Comparison of ENCODE assay signal across 8 cellular contexts in the genomic region with DNA sequence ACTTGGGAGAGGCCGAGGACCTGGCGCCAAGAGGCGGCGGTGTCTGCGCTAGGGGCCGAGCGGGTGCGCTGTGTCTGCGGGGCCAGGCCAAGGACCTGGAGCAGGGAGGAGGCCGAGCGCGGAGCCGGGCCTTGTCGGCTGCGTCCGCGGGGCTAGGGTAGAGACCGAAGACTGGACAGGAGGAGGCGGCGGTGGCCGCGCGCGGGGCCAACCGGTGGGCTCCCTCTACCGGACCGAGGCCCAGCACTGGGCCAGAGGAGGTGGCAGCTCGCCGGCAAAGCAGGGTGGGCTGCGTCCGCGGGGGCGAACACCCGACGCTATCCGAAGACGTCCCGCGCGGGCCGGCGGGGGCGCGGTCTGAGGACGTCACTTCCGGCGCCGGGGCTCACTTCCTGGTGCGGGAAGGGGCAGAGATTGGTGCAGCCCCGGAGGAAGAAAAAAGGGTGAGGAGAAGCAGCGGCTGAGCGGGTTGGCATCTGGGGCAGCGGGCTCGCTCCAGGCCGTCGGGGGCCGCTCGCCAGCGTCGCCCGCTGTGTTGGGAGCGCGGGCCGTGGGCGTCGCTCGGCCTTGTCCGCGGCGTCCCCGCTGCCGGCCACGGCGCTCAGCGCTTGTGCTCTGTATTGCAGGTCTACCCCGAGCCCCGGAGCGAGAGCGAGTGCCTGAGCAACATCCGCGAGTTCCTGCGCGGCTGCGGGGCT. TPM values are rescaled to one million over a fixed set of nuclear protein-coding genes. Genes with fewer than 3 reads are reported as not detected.
DNase-seq lines count a peak whose midpoint lies in the region; ATAC-seq and TF ChIP-seq lines count a peak whose summit lies in the region.

No MANE protein-coding gene starts in this region.

- BruUV-seq in PC-9 (replicated peaks; lab: Mats Ljungman, UMichigan), result no TSS peak

- H3K4me2 ChIP-seq in PC-9, result peak overlapping the region; percentile 96

- ATAC-seq in GM21619 (IDR thresholded peaks at IDR 0.05; ENCODE audit: unreplicated experiment), result peak; percentile 89

- intact Hi-C loops in PC-9 (cut with micrococcal nuclease; ENCODE audit: unreplicated experiment) (loop anchor here (1.0 to 5.0 kb wide), 3 partner anchors 69 to 436 kb away; partner anchors contain the start of gene ANKRD10), esophagus muscularis mucosa (cut with DNase I) (loop anchor here (5.0 kb wide), 2 partner anchors 69 to 236 kb away; partner anchors contain the start of gene ANKRD10)

- H3K9me3 ChIP-seq in PC-9 (ENCODE audit: insufficient read depth, low read depth), result no peaks in the 10 kb centered on the region
- no peaks in the 10 kb centered on the region for H3K9me3 ChIP-seq in esophagus muscularis mucosa

- no peaks in the 10 kb centered on the region for H3K9me2 ChIP-seq in PC-9 (ENCODE audit: insufficient read depth)

- no peak for TF ChIP-seq RAD21 in Ishikawa (IDR thresholded peaks at IDR 0.05; ENCODE audit: low read depth)

- H3F3A ChIP-seq in PC-9 (ENCODE audit: insufficient read depth, low read depth), result peaks cover 19% of the 10 kb centered on the region; the same call in 1 of the 2 replicates

- H3K4me1 ChIP-seq in PC-9 (replicated peaks; ENCODE audit: insufficient read depth), result peaks cover 17% of the 10 kb centered on the region
- H3K4me1 ChIP-seq in esophagus muscularis mucosa, result peaks cover 35 to 52% (median 51%) of the 10 kb centered on the region in 4 donors

- TF ChIP-seq EP300 in Ishikawa (IDR thresholded peaks at IDR 0.05; ENCODE audit: borderline replicate concordance) (0 out of 2 replicates have a peak, but pooled peaks have one; percentile 46), esophagus muscularis mucosa (IDR thresholded peaks at IDR 0.05) (no peak)

- H3K27me3 ChIP-seq in PC-9 (ENCODE audit: insufficient read depth, low read depth) (peaks cover 22% of the 10 kb centered on the region), esophagus muscularis mucosa (no peaks in the 10 kb centered on the region)

- peak overlapping the region; percentile 89 for H3K4me3 ChIP-seq in PC-9
- peak overlapping the region; percentile 80 to 93 (median 88) for H3K4me3 ChIP-seq in esophagus muscularis mucosa

- peaks cover 5% of the 10 kb centered on the region for H4K20me1 ChIP-seq in PC-9 (ENCODE audit: insufficient read depth)

- H3K79me2 ChIP-seq in PC-9 (ENCODE audit: low read depth), result peaks cover 40% of the 10 kb centered on the region

- H3K36me3 ChIP-seq in PC-9 (ENCODE audit: low read depth) (no peaks in the 10 kb centered on the region), esophagus muscularis mucosa (no peaks in the 10 kb centered on the region)

- H2AFZ ChIP-seq in PC-9, result peak overlapping the region; percentile 92

- TF ChIP-seq CTCF in PC-9 (conservative IDR thresholded peaks at IDR 0.05) (no peak), esophagus muscularis mucosa (IDR thresholded peaks at IDR 0.05) (peak in 2 of 3 experiments; percentile 1 to 4)

- H3K27ac ChIP-seq in PC-9, result peak overlapping the region; percentile 79
- peak overlapping the region; percentile 94 to 97 (median 96) for H3K27ac ChIP-seq in esophagus muscularis mucosa (replicated peaks in 1 of 4)

- peak; percentile 90 for TF ChIP-seq POLR2A in esophagus muscularis mucosa (IDR thresholded peaks at IDR 0.05; ENCODE audit: low read depth)

- WGBS in esophagus muscularis mucosa, result 3% methylated on average over 6 of the region's 84 CpGs

- DNase-seq in DMS53 treated with DMSO at 0.1 percent for 48 hours (lab: John Stamatoyannopoulos, UW; ENCODE audit: unreplicated experiment) (peak; percentile 35), PC-9 (peak; percentile 83 to 87), esophagus muscularis mucosa (ENCODE audit: extremely low spot score) (peak; percentile 98), myocyte (ENCODE audit: low read depth) (peak; percentile 95)
- peak; percentile 97 for DNase-seq in activated T-cell treated with anti-CD3 and anti-CD28 coated beads, Interleukin-2, amount 50 U/mL, for 48 hours
- peak; percentile 89 to 93 for DNase-seq in stimulated activated CD8-positive, alpha-beta memory T cell treated with anti-CD3 and anti-CD28 coated beads, Interleukin-7, amount 100 ng/mL, for 4 hours (ENCODE audit: low read depth in 2 of 2)

- POLR2A ChIA-PET in PC-9 (lab: Charles Lee; ENCODE audit: unreplicated experiment), result interaction anchor here (0.6 kb wide), 1 partner anchor 537 kb away, joined by 4 read pairs; no protein-coding TSS in a partner anchor

- CTCF ChIA-PET in PC-9 (lab: Charles Lee), result no interaction called here

TF ChIP-seq in Ishikawa, 13 proteins besides CTCF, POLR2A, EP300 and RAD21:
- TF ChIP-seq NFIC (IDR thresholded peaks at IDR 0.05), result no peak; the same call in 1 of the 2 replicates
- TF ChIP-seq TAF1 (IDR thresholded peaks at IDR 0.05; ENCODE audit: low read depth), result peak; percentile 83
- TF ChIP-seq EGR1 (IDR thresholded peaks at IDR 0.05), result peak; percentile 84
- TF ChIP-seq FOXM1 (IDR thresholded peaks at IDR 0.05; ENCODE audit: borderline replicate concordance, low read depth), result no peak
- TF ChIP-seq CREB1 (IDR thresholded peaks at IDR 0.05; ENCODE audit: low read depth), result peak; percentile 90
- no peak for TF ChIP-seq TEAD4 (IDR thresholded peaks at IDR 0.05)
- TF ChIP-seq, protein P1, sequence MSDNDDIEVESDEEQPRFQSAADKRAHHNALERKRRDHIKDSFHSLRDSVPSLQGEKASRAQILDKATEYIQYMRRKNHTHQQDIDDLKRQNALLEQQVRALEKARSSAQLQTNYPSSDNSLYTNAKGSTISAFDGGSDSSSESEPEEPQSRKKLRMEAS (IDR thresholded peaks at IDR 0.05), result peak; percentile 80
- peak; percentile 95 for TF ChIP-seq ZBTB7A (IDR thresholded peaks at IDR 0.05; ENCODE audit: low read depth)
- 0 out of 2 replicates have a peak, but pooled peaks have one; percentile 12 for TF ChIP-seq YY1 (IDR thresholded peaks at IDR 0.05; ENCODE audit: low read depth)
- TF ChIP-seq TCF12 (IDR thresholded peaks at IDR 0.05; ENCODE audit: low read depth), result peak; percentile 42; the same call in 1 of the 2 replicates
- no peak for TF ChIP-seq REST (IDR thresholded peaks at IDR 0.05; ENCODE audit: low read depth)
- 0 out of 2 replicates have a peak, but pooled peaks have one; percentile 6 for TF ChIP-seq USF1 (IDR thresholded peaks at IDR 0.05)

RNA-seq across cellular contexts. Expression of gene ARHGEF7, which starts 38.3 kb away (rescaled TPM):
- total RNA-seq in PC-9 (2021) (37.0 and 38.5 TPM in 2 replicates), esophagus muscularis mucosa (10 to 100 TPM; 36.0 to 53.6 (median 45.1) TPM), myocyte (52.8 and 55.0 TPM in 2 replicates)
- polyA plus RNA-seq in myocyte (2012), result 31.5 TPM

Comparison
In these comparisons a context has a peak if more than half of its experiments do, and no peak if none do; other contexts are left out.
1. Peak in every context shown above with its lines: DNase-seq, ATAC-seq, H3K4me3 ChIP-seq and H3K27ac ChIP-seq.
2. DNase-seq: peak in every context shown above with its lines; median percentile 98 in esophagus muscularis mucosa; 97 in activated T-cell treated with anti-CD3 and anti-CD28 coated beads, Interleukin-2, amount 50 U/mL, for 48 hours; 95 in myocyte; 91 in stimulated activated CD8-positive, alpha-beta memory T cell treated with anti-CD3 and anti-CD28 coated beads, Interleukin-7, amount 100 ng/mL, for 4 hours; 85 in PC-9; 35 in DMS53 treated with DMSO at 0.1 percent for 48 hours.